In the genomic region with DNA sequence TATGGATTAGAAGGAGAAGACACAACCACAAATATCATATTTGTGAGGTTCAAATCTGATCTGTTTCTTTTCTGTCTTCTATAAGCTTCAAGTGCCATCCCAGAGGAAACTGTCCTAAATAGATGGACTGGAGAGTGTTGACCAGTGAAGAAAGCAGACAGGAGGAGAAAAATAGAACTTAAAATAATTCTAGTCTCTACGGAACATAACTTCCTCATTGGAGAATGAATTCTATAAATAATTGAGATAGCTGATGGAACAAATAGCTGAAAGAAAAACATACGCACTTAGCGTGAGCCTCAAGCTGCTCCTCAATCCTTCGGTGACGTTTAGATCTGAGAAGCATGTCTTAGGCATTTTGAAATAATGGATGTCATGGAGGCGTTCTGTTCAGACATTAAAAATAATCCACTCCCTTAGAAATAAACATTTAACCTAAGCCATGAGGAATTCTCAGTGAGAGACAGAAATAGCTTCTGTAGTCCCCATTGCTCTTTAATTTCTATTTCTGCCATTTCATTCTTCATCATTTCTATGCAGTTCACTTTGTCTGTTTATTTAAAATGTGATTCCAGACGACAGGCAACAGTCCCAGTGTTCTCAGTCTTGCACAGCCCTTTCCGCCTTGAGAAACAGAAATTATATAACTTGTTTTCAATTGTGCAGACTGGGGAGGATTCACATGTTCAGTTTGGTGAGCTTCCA, we compare ENCODE assay signal across 12 cellular contexts.
DNase-seq lines count a peak whose midpoint lies in the region; ATAC-seq, FAIRE-seq and TF ChIP-seq lines count a peak whose summit lies in the region.
"Had no signal": no experiment of that assay in that cellular context is flagged by ENCODE, and none has a peak within 500 bp of the region (broad histone marks: within the 10 kb centered on the region; RNA-seq: fewer than 3 reads in every experiment).

No MANE protein-coding gene starts in this region.

- peak; percentile 45 for FAIRE-seq in kidney (lab: Jason Lieb, UNC)

- H3K27me3 ChIP-seq in sigmoid colon: no peaks in the 10 kb centered on the region
- H3K27me3 ChIP-seq: cardiac muscle cell had no signal

- H3K27ac ChIP-seq in kidney (ENCODE audit: low read depth in 2 of 2, low read length in 2 of 2) (peak overlapping the region; percentile 33 to 68), sigmoid colon (peak overlapping the region; percentile 77 to 85 (median 80))
- H3K27ac ChIP-seq: cardiac muscle cell had no signal

- ATAC-seq in HG03108 (IDR thresholded peaks at IDR 0.05; ENCODE audit: unreplicated experiment): no peak
- no peak for ATAC-seq in HG03520 (IDR thresholded peaks at IDR 0.05; ENCODE audit: unreplicated experiment)

- TF ChIP-seq EP300 in sigmoid colon (IDR thresholded peaks at IDR 0.05): peak in 2 of 4 donors; percentile 17 to 38

- H3K4me1 ChIP-seq in kidney (ENCODE audit: control insufficient read depth in 1 of 2, insufficient read depth in 1 of 2, low read depth in 1 of 2, low read length in 2 of 2): peaks cover 4% of the 10 kb centered on the region in 2 donors
- H3K4me1 ChIP-seq in sigmoid colon: peaks cover 0 to 66% (median 47%) of the 10 kb centered on the region in 4 donors

- intact Hi-C loops in kidney (cut with DNase I): no loop called here
- intact Hi-C loops in sigmoid colon (cut with DNase I): loop anchor here (5.0 kb wide), 1 partner anchor 95 kb away; no protein-coding TSS in a partner anchor

- no peak for TF ChIP-seq POLR2A in sigmoid colon (IDR thresholded peaks at IDR 0.05)

- WGBS in sigmoid colon, 2 donors: 63 to 77% methylated on average over 8 of the region's 8 CpGs

- no peak for TF ChIP-seq CTCF in AG09319 (IDR thresholded peaks at IDR 0.05; ENCODE audit: low read depth, low read length)
- no peak for TF ChIP-seq CTCF in kidney (IDR thresholded peaks at IDR 0.05; ENCODE audit: borderline replicate concordance, extremely low read depth, insufficient read depth)
- TF ChIP-seq CTCF in sigmoid colon (IDR thresholded peaks at IDR 0.05): no peak

- H3K36me3 ChIP-seq in kidney (ENCODE audit: control insufficient read depth in 1 of 2, insufficient read depth in 2 of 2, low read length in 2 of 2) (no peaks in the 10 kb centered on the region), sigmoid colon (no peaks in the 10 kb centered on the region)
- H3K36me3 ChIP-seq: cardiac muscle cell had no signal

- DNase-seq in AG09319 (ENCODE audit: extremely low read depth, low read depth): peak; percentile 52
- DNase-seq in dedifferentiated amniotic fluid mesenchymal stem cell (ENCODE audit: extremely low spot score): peak; percentile 66
- DNase-seq in kidney: no peak
- peak; percentile 77 for DNase-seq in sigmoid colon
- DNase-seq in NCI-H187 treated with DMSO at 0.1 percent for 48 hours (lab: John Stamatoyannopoulos, UW): no peak
- no peak for DNase-seq in KBM-7
- DNase-seq: activated CD4-positive, alpha-beta T cell treated with anti-CD3 and anti-CD28 coated beads, Interleukin-2, amount 10 ng/mL, durations not matched to agents 24 days and 14 days; GF-D8; NK-92 treated with Interleukin-12 subunit alpha and Interleukin-12 subunit beta, amount 100 ng/mL, for 24 hours had no signal

- H3K9ac ChIP-seq in kidney (ENCODE audit: low read length in 2 of 2): no peak overlapping the region

- in situ Hi-C loops in KBM-7 (cut with MboI; ENCODE audit: low pct_unique_long_range_greater_than_20kb, low sequenced_read_pairs): no loop called here

- peak overlapping the region; percentile 4 to 28 for H3K4me3 ChIP-seq in kidney (ENCODE audit: low read length in 2 of 2)
- peak overlapping the region in 2 of 4 donors; percentile 14 to 17 for H3K4me3 ChIP-seq in sigmoid colon
- H3K4me3 ChIP-seq: cardiac muscle cell had no signal

- H3K9me3 ChIP-seq in kidney (ENCODE audit: control insufficient read depth in 1 of 2, low read length in 2 of 2) (no peaks in the 10 kb centered on the region), sigmoid colon (no peaks in the 10 kb centered on the region)

Comparison
In these comparisons a context has a peak if more than half of its experiments do, and no peak if none do; other contexts are left out.
1. DNase-seq: peak in AG09319 (single experiment), dedifferentiated amniotic fluid mesenchymal stem cell (single experiment) and sigmoid colon (single experiment); none in kidney (single experiment), NCI-H187 treated with DMSO at 0.1 percent for 48 hours (single experiment) and KBM-7 (single experiment).